In the genomic region with DNA sequence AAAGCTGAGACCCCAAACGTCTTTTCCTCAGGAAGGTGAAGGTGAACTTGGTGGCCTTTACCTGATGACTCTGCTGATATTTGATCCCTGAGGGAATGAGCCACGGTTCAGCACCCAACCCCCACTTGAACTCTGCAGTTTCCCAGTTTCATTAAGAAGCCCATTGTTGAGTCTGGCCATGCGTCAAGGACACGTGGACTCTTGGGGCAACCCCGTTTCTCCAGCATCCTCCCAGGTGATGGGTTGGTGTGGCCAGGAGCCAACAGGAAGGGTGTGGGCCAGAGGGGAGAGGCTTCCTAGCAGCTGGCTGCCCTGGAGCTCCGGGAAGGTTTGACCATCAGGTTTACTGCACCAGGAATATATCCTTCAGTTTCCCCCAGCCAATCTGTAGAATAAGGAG, we compare ENCODE assay signal across 8 cellular contexts. TPM values are rescaled to one million over a fixed set of nuclear protein-coding genes. Genes with fewer than 3 reads are reported as not detected.
DNase-seq lines count a peak whose midpoint lies in the region; ATAC-seq, FAIRE-seq and TF ChIP-seq lines count a peak whose summit lies in the region.

No MANE protein-coding gene starts in this region.

- TF ChIP-seq EP300 in A549 (IDR thresholded peaks at IDR 0.05): peak in 1 of 2 experiments; percentile 40; a peak in 2 of 5 replicates

- peaks cover 64% of the 10 kb centered on the region for H3K4me1 ChIP-seq in A549
- peaks cover 46% of the 10 kb centered on the region for H3K4me1 ChIP-seq in body of pancreas

- 8% methylated on average over 6 of the region's 6 CpGs for WGBS in A549 (ENCODE audit: missing lambda C conversion rate)
- 24 to 27% methylated on average over 6 of the region's 6 CpGs for WGBS in body of pancreas, 2 donors

- TF ChIP-seq POLR2A in A549 (IDR thresholded peaks at IDR 0.05; ENCODE audit: low read length) (no peak), body of pancreas (IDR thresholded peaks at IDR 0.05) (peak in 2 of 3 donors; percentile 15 to 27)

- H3K36me3 ChIP-seq in body of pancreas (replicated peaks in 1 of 2; ENCODE audit: insufficient read depth in 1 of 2, low read depth in 2 of 2): no peaks in the 10 kb centered on the region

- H3K4me3 ChIP-seq in A549 (no peak overlapping the region), body of pancreas (no peak overlapping the region)

- FAIRE-seq in A549 (lab: Jason Lieb, UNC) (peak; percentile 99), RCC 7860 (lab: Jason Lieb, UNC) (no peak)

- DNase-seq in A549 (ENCODE audit: low read depth in 1 of 2, low spot score in 1 of 2) (peak; percentile 64 to 95), LoVo (ENCODE audit: low spot score) (peak; percentile 84), body of pancreas (peak; percentile 39 to 67 (median 58)), left kidney (ENCODE audit: low read depth, low spot score) (peak; percentile 89), left lobe of liver (ENCODE audit: low spot score) (no peak), RCC 7860 (ENCODE audit: low spot score) (no peak)

- TF ChIP-seq RAD21 in A549 (conservative IDR thresholded peaks at IDR 0.05 in 1 of 2, IDR thresholded peaks at IDR 0.05 in 1 of 2): no peak; a peak in 1 of 5 replicates

- intact Hi-C loops in body of pancreas (cut with DNase I): no loop called here

- H3K9me3 ChIP-seq in A549 (peaks cover 16% of the 10 kb centered on the region), body of pancreas (no peaks in the 10 kb centered on the region)

- TF ChIP-seq CTCF in A549 (IDR thresholded peaks at IDR 0.05) (no peak), body of pancreas (IDR thresholded peaks at IDR 0.05) (no peak)

- peak overlapping the region; percentile 62 for H3K4me2 ChIP-seq in A549

- CTCF ChIA-PET in A549 (lab: Yijun Ruan, JAX): interaction anchor here (1.0 to 5.6 kb wide), 4 partner anchors 12 to 309 kb away, joined by 3 to 76 read pairs (median 6); no protein-coding TSS in a partner anchor

- ATAC-seq in A549 (peak; percentile 53 to 55), body of pancreas (peak; percentile 42), HG02588 (IDR thresholded peaks at IDR 0.05; ENCODE audit: unreplicated experiment) (no peak), left lobe of liver (no peak), HG03039 (IDR thresholded peaks at IDR 0.05; ENCODE audit: unreplicated experiment) (no peak)

- H3K27ac ChIP-seq in A549 (peak overlapping the region; percentile 87 to 99), body of pancreas (peak overlapping the region in 3 of 4 donors; percentile 38 to 90 (median 79))

- POLR2A ChIA-PET in A549 (lab: Yijun Ruan, JAX): interaction anchor here (0.6 to 4.6 kb wide), 5 partner anchors 12 to 151 kb away, joined by 4 to 40 read pairs (median 5); a partner anchor contains a TSS

- no peaks in the 10 kb centered on the region for H3K27me3 ChIP-seq in body of pancreas

TF ChIP-seq in A549, 52 proteins besides CTCF, POLR2A, EP300 and RAD21 (continues in another document):
- TF ChIP-seq EHMT2 (IDR thresholded peaks at IDR 0.05; ENCODE audit: low read depth) (no peak), ZFP36 (IDR thresholded peaks at IDR 0.05; ENCODE audit: borderline replicate concordance, partially characterized antibody) (no peak), ESRRA (IDR thresholded peaks at IDR 0.05; ENCODE audit: borderline replicate concordance, low read length) (no peak; the same call in 1 of the 2 replicates), FOSL2 (IDR thresholded peaks at IDR 0.05) (no peak), FOSL2 (CRISPR knock-in tag; IDR thresholded peaks at IDR 0.05) (peak; percentile 42; the same call in 1 of the 2 replicates), MYC (IDR thresholded peaks at IDR 0.05; ENCODE audit: borderline replicate concordance, low read length) (peak; percentile 74; the same call in 1 of the 2 replicates), HOXB5 (CRISPR knock-in tag; IDR thresholded peaks at IDR 0.05) (0 out of 2 replicates have a peak, but pooled peaks have one; percentile 42), EHF (CRISPR knock-in tag; IDR thresholded peaks at IDR 0.05) (no peak), CBX8 (IDR thresholded peaks at IDR 0.05) (no peak), GATA3 (IDR thresholded peaks at IDR 0.05; ENCODE audit: borderline replicate concordance) (peak; percentile 27; the same call in 1 of the 2 replicates), NR3C1 (IDR thresholded peaks at IDR 0.05) (no peak), FOXS1 (CRISPR knock-in tag; IDR thresholded peaks at IDR 0.05) (no peak), HDAC2 (IDR thresholded peaks at IDR 0.05) (no peak), TP53 (CRISPR knock-in tag; IDR thresholded peaks at IDR 0.05) (no peak), CEBPB (IDR thresholded peaks at IDR 0.05) (no peak), KDM1A (IDR thresholded peaks at IDR 0.05; ENCODE audit: low read depth) (no peak), JUN (IDR thresholded peaks at IDR 0.05) (0 out of 5 replicates have a peak, but pooled peaks of 1 of the 2 experiments have one; percentile 34)
- TF ChIP-seq, protein P1, sequence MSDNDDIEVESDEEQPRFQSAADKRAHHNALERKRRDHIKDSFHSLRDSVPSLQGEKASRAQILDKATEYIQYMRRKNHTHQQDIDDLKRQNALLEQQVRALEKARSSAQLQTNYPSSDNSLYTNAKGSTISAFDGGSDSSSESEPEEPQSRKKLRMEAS (IDR thresholded peaks at IDR 0.05): peak; percentile 93
- TF ChIP-seq, protein P2, sequence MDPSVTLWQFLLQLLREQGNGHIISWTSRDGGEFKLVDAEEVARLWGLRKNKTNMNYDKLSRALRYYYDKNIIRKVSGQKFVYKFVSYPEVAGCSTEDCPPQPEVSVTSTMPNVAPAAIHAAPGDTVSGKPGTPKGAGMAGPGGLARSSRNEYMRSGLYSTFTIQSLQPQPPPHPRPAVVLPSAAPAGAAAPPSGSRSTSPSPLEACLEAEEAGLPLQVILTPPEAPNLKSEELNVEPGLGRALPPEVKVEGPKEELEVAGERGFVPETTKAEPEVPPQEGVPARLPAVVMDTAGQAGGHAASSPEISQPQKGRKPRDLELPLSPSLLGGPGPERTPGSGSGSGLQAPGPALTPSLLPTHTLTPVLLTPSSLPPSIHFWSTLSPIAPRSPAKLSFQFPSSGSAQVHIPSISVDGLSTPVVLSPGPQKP (IDR thresholded peaks at IDR 0.05; ENCODE audit: low read depth, low read length): no peak
- TF ChIP-seq, protein P3, sequence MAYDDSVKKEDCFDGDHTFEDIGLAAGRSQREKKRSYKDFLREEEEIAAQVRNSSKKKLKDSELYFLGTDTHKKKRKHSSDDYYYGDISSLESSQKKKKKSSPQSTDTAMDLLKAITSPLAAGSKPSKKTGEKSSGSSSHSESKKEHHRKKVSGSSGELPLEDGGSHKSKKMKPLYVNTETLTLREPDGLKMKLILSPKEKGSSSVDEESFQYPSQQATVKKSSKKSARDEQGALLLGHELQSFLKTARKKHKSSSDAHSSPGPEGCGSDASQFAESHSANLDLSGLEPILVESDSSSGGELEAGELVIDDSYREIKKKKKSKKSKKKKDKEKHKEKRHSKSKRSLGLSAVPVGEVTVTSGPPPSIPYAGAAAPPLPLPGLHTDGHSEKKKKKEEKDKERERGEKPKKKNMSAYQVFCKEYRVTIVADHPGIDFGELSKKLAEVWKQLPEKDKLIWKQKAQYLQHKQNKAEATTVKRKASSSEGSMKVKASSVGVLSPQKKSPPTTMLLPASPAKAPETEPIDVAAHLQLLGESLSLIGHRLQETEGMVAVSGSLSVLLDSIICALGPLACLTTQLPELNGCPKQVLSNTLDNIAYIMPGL (CRISPR knock-in tag; IDR thresholded peaks at IDR 0.05; ENCODE audit: borderline replicate concordance): no peak
- TF ChIP-seq, protein P4, sequence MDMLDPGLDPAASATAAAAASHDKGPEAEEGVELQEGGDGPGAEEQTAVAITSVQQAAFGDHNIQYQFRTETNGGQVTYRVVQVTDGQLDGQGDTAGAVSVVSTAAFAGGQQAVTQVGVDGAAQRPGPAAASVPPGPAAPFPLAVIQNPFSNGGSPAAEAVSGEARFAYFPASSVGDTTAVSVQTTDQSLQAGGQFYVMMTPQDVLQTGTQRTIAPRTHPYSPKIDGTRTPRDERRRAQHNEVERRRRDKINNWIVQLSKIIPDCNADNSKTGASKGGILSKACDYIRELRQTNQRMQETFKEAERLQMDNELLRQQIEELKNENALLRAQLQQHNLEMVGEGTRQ (IDR thresholded peaks at IDR 0.05): peak; percentile 72
- TF ChIP-seq, protein P5, sequence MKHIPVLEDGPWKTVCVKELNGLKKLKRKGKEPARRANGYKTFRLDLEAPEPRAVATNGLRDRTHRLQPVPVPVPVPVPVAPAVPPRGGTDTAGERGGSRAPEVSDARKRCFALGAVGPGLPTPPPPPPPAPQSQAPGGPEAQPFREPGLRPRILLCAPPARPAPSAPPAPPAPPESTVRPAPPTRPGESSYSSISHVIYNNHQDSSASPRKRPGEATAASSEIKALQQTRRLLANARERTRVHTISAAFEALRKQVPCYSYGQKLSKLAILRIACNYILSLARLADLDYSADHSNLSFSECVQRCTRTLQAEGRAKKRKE (CRISPR knock-in tag; IDR thresholded peaks at IDR 0.05; ENCODE audit: low read depth): no peak
- TF ChIP-seq, protein P6, sequence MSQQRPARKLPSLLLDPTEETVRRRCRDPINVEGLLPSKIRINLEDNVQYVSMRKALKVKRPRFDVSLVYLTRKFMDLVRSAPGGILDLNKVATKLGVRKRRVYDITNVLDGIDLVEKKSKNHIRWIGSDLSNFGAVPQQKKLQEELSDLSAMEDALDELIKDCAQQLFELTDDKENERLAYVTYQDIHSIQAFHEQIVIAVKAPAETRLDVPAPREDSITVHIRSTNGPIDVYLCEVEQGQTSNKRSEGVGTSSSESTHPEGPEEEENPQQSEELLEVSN (IDR thresholded peaks at IDR 0.05; ENCODE audit: borderline replicate concordance, low read depth): peak; percentile 64; the same call in 1 of the 2 replicates
- TF ChIP-seq, protein P7, sequence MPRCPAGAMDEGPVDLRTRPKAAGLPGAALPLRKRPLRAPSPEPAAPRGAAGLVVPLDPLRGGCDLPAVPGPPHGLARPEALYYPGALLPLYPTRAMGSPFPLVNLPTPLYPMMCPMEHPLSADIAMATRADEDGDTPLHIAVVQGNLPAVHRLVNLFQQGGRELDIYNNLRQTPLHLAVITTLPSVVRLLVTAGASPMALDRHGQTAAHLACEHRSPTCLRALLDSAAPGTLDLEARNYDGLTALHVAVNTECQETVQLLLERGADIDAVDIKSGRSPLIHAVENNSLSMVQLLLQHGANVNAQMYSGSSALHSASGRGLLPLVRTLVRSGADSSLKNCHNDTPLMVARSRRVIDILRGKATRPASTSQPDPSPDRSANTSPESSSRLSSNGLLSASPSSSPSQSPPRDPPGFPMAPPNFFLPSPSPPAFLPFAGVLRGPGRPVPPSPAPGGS (IDR thresholded peaks at IDR 0.05): no peak

RNA-seq across cellular contexts. Expression of a gene that starts 59.5 kb away (rescaled TPM):
- polyA plus RNA-seq in A549 (2011; rRNA removed) (32.9 and 39.5 TPM in 2 replicates), A549 (2017; fragmentation: RNase III; extraction: RNeasy Plus Mini Kit Qiagen cat#74134 plus additional on column Dnase treatment) (19.2 to 24.1 TPM (median 23.0 TPM) in 3 replicates)
- polyA plus RNA-seq in A549 (2012; cell fraction: cytosol; rRNA removed): 12.7 and 15.5 TPM in 2 replicates
- polyA plus RNA-seq in A549 (2012; cell fraction: nucleus; rRNA removed): 10.2 and 13.9 TPM in 2 replicates
- 51.2 and 60.2 TPM in 2 replicates for polyA minus RNA-seq in A549 (2011; rRNA and poly(A)+ RNA removed)
- total RNA-seq in body of pancreas (10 to 100 TPM in 1 of 2 donors, 1 to 10 TPM in 1; 7.3 to 15.8 TPM), left lobe of liver (94.4 TPM)

Comparison
In these comparisons a context has a peak if more than half of its experiments do, and no peak if none do; other contexts are left out.
1. ATAC-seq: peak in A549 (2 of 2) and body of pancreas (single experiment); none in HG02588 (single experiment), left lobe of liver (single experiment) and HG03039 (single experiment).
2. DNase-seq: peak in A549 (2 of 2), LoVo (single experiment), body of pancreas (4 of 4) and left kidney (single experiment); none in left lobe of liver (single experiment) and RCC 7860 (single experiment).